13 cellular contexts compared by ENCODE assay signal in the genomic region with DNA sequence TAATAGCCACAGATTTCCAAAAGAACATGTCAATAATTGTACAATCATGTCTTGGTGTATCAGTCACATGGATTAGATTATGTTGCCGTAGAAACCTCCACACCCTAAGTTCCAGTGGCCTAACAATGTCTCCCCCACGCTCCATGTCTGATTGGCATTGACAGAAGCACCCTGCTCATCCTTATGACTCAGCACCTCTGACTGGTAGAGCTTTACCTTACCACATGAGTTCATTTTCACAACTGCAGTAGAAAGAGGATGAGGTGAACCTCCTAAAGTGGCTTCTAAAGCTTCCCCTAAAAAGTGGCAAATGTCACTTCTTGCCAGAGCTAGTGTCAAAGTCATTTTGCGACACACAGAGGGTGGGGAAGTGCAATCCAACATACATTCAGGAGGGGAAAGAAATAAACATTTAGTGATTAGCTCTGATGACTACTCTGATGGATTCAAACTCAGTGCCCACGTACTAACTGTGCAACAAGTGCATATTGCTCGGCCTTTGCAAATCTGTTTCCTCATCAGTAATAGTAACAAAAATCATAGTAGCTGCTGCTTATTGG. TPM values are rescaled to one million over a fixed set of nuclear protein-coding genes. Genes with fewer than 3 reads are reported as not detected.
A peak's percentile ranks its signal among the peaks of the same experiment; 100 is the strongest.
DNase-seq lines count a peak whose midpoint lies in the region; ATAC-seq and TF ChIP-seq lines count a peak whose summit lies in the region.
"Had no signal": no experiment of that assay in that cellular context is flagged by ENCODE, and none has a peak within 500 bp of the region (broad histone marks: within the 10 kb centered on the region; RNA-seq: fewer than 3 reads in every experiment).

No MANE protein-coding gene starts in this region.

- no peak for TF ChIP-seq CTCF in CD4-positive, alpha-beta T cell (IDR thresholded peaks at IDR 0.05)

- no peak overlapping the region for H3K4me3 Mint-ChIP-seq in CD4-positive, alpha-beta T cell

- no peak overlapping the region for H3K27ac ChIP-seq in CD4-positive, alpha-beta T cell (ENCODE audit: low read depth, low read length)
- H3K27ac ChIP-seq: C4-2B had no signal

- intact Hi-C loops in CD4-positive, alpha-beta T cell (cut with DNase I, micrococcal nuclease), result no loop called here

- H3K36me3 Mint-ChIP-seq in CD4-positive, alpha-beta T cell (ENCODE audit: low read depth), result no peaks in the 10 kb centered on the region

- DNase-seq in A172 (ENCODE audit: low spot score) (peak; percentile 16), SKM-1 (lab: John Stamatoyannopoulos, UW; ENCODE audit: unreplicated experiment) (peak; percentile 79), C1 segment of cervical spinal cord (lab: John Stamatoyannopoulos, UW) (no peak), NCI-H2227 (lab: John Stamatoyannopoulos, UW; ENCODE audit: unreplicated experiment) (no peak), D341Med (ENCODE audit: low spot score) (no peak)
- no peak for DNase-seq in CD4-positive, alpha-beta T cell
- DNase-seq: NCI-H510A treated with DMSO at 0.1 percent for 48 hours; stimulated activated naive CD4-positive, alpha-beta T cell had no signal

- CTCF ChIA-PET in CD4-positive, alpha-beta T cell (lab: Charles Lee), result no interaction called here

- H3K27me3 ChIP-seq in CD4-positive, alpha-beta T cell (ENCODE audit: control insufficient read depth, insufficient read depth, low read length), result no peaks in the 10 kb centered on the region

- peaks cover 20% of the 10 kb centered on the region for H3K27me3 Mint-ChIP-seq in CD4-positive, alpha-beta T cell

- H3K9me3 Mint-ChIP-seq in CD4-positive, alpha-beta T cell, result no peaks in the 10 kb centered on the region

- POLR2A ChIA-PET in CD4-positive, alpha-beta T cell (lab: Charles Lee), result no interaction called here

- H3K27ac Mint-ChIP-seq in CD4-positive, alpha-beta T cell, result no peak overlapping the region

- H3K4me1 Mint-ChIP-seq in CD4-positive, alpha-beta T cell (ENCODE audit: low read depth), result no peaks in the 10 kb centered on the region

- H3K9me3 ChIP-seq in CD4-positive, alpha-beta T cell (ENCODE audit: control insufficient read depth, low read length), result peaks cover 5% of the 10 kb centered on the region

- ATAC-seq in GM19025 (IDR thresholded peaks at IDR 0.05; ENCODE audit: low read depth, unreplicated experiment) (peak; percentile 56), HG03196 (IDR thresholded peaks at IDR 0.05; ENCODE audit: unreplicated experiment) (peak; percentile 85)
- ATAC-seq in CD4-positive, alpha-beta T cell (ENCODE audit: poor library complexity), result no peak
- ATAC-seq: sciatic nerve had no signal

RNA-seq across cellular contexts. Expression of a gene that starts 30.6 kb away (rescaled TPM):
- total RNA-seq in A172 (2014; rRNA removed; shearing (Covaris generic)), result 0.46 and 1.4 TPM in 2 replicates
- not detected for total RNA-seq in CD4-positive, alpha-beta T cell
- total RNA-seq: liver, sciatic nerve had no signal

RNA-seq across cellular contexts. Expression of a gene that starts 39.5 kb away (rescaled TPM):
- 41.0 and 47.1 TPM in 2 replicates for total RNA-seq in A172 (2014; rRNA removed; shearing (Covaris generic))
- total RNA-seq in CD4-positive, alpha-beta T cell, result 10 to 100 TPM; 21.7 to 25.2 TPM

RNA-seq across cellular contexts. Expression of a gene that starts 51.8 kb away (rescaled TPM):
- total RNA-seq in A172 (2014; rRNA removed; shearing (Covaris generic)), result 27.4 and 28.3 TPM in 2 replicates
- 10 to 100 TPM; 35.9 to 38.4 TPM for total RNA-seq in CD4-positive, alpha-beta T cell

Comparison
In these comparisons a context has a peak if more than half of its experiments do, and no peak if none do; other contexts are left out.
1. DNase-seq: peak in A172 (single experiment) and SKM-1 (single experiment); none in C1 segment of cervical spinal cord (0 of 14), CD4-positive, alpha-beta T cell (0 of 10), NCI-H2227 (single experiment) and D341Med (single experiment).